Comparison of ENCODE assay signal across 2 cellular contexts in the genomic region with DNA sequence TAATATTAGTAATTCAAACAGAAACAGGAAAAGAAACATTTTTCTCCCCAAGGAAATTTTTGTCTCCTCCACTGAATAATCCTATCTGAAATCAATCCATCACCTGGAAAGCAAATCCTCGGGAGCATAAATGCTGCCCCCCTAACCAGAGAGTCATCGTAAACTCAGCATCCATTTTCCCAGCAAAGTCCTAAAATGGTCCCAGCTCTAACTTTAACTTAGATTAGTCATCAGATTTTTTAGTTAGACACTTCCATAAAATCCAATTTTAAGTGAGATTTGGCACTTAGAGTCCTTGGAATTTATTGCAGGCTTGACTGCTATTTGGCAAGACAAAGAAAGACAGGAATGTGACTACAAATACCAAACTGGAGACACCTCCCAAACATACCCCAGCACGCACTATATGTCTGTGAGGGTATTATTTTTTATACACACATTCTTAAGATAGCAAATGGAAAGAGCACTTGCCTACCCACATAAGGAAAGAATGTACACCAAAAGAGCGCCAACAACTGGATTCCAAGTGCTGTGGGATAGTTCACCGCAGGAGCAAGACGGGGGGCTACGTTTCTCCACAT.
A peak's percentile ranks its signal among the peaks of the same experiment; 100 is the strongest.
TF ChIP-seq lines count a peak whose summit lies in the region.

No MANE protein-coding gene starts in this region.

TF ChIP-seq in SK-N-SH, 30 proteins besides CTCF, POLR2A, EP300 and RAD21:
- TF ChIP-seq, protein P1, sequence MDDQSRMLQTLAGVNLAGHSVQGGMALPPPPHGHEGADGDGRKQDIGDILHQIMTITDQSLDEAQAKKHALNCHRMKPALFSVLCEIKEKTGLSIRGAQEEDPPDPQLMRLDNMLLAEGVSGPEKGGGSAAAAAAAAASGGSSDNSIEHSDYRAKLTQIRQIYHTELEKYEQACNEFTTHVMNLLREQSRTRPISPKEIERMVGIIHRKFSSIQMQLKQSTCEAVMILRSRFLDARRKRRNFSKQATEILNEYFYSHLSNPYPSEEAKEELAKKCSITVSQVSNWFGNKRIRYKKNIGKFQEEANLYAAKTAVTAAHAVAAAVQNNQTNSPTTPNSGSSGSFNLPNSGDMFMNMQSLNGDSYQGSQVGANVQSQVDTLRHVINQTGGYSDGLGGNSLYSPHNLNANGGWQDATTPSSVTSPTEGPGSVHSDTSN (IDR thresholded peaks at IDR 0.05) = peak; percentile 23; the same call in 1 of the 2 replicates
- no peak for TF ChIP-seq FOXJ3 (CRISPR knock-in tag; IDR thresholded peaks at IDR 0.05)
- TF ChIP-seq SMC3 (IDR thresholded peaks at IDR 0.05; ENCODE audit: low read depth, low read length) = no peak
- no peak for TF ChIP-seq TAF1 (IDR thresholded peaks at IDR 0.05; ENCODE audit: borderline replicate concordance, low read depth, low read length)
- no peak for TF ChIP-seq EZH2phosphoT487 (IDR thresholded peaks at IDR 0.05; ENCODE audit: borderline replicate concordance, low read depth)
- TF ChIP-seq, protein P2, sequence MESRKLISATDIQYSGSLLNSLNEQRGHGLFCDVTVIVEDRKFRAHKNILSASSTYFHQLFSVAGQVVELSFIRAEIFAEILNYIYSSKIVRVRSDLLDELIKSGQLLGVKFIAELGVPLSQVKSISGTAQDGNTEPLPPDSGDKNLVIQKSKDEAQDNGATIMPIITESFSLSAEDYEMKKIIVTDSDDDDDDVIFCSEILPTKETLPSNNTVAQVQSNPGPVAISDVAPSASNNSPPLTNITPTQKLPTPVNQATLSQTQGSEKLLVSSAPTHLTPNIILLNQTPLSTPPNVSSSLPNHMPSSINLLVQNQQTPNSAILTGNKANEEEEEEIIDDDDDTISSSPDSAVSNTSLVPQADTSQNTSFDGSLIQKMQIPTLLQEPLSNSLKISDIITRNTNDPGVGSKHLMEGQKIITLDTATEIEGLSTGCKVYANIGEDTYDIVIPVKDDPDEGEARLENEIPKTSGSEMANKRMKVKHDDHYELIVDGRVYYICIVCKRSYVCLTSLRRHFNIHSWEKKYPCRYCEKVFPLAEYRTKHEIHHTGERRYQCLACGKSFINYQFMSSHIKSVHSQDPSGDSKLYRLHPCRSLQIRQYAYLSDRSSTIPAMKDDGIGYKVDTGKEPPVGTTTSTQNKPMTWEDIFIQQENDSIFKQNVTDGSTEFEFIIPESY (IDR thresholded peaks at IDR 0.05; ENCODE audit: borderline replicate concordance, low read depth) = no peak
- TF ChIP-seq GABPA (IDR thresholded peaks at IDR 0.05; ENCODE audit: low read depth) = no peak
TF ChIP-seq in SK-N-SH: peak in this region for 1.

TF ChIP-seq in HepG2, 621 proteins besides CTCF, POLR2A, EP300 and RAD21:
- TF ChIP-seq ZNF160 (CRISPR knock-in tag; IDR thresholded peaks at IDR 0.05) = no peak
- TF ChIP-seq DNMT3B (CRISPR knock-in tag; conservative IDR thresholded peaks at IDR 0.05) = no peak
- TF ChIP-seq MED13 (CRISPR knock-in tag; IDR thresholded peaks at IDR 0.05) = no peak
- TF ChIP-seq FOXA3 (CRISPR knock-in tag; IDR thresholded peaks at IDR 0.05) = no peak
- TF ChIP-seq SAP130 (CRISPR knock-in tag; IDR thresholded peaks at IDR 0.05; ENCODE audit: low read depth) = no peak
- no peak for TF ChIP-seq MTF1 (CRISPR knock-in tag; IDR thresholded peaks at IDR 0.05)
- no peak for TF ChIP-seq NFKB2 (CRISPR knock-in tag; IDR thresholded peaks at IDR 0.05; ENCODE audit: borderline replicate concordance)
- TF ChIP-seq, protein P3, sequence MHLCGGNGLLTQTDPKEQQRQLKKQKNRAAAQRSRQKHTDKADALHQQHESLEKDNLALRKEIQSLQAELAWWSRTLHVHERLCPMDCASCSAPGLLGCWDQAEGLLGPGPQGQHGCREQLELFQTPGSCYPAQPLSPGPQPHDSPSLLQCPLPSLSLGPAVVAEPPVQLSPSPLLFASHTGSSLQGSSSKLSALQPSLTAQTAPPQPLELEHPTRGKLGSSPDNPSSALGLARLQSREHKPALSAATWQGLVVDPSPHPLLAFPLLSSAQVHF (CRISPR knock-in tag; IDR thresholded peaks at IDR 0.05) = no peak
- no peak for TF ChIP-seq KDM4B (CRISPR knock-in tag; IDR thresholded peaks at IDR 0.05)
- TF ChIP-seq, protein P4, sequence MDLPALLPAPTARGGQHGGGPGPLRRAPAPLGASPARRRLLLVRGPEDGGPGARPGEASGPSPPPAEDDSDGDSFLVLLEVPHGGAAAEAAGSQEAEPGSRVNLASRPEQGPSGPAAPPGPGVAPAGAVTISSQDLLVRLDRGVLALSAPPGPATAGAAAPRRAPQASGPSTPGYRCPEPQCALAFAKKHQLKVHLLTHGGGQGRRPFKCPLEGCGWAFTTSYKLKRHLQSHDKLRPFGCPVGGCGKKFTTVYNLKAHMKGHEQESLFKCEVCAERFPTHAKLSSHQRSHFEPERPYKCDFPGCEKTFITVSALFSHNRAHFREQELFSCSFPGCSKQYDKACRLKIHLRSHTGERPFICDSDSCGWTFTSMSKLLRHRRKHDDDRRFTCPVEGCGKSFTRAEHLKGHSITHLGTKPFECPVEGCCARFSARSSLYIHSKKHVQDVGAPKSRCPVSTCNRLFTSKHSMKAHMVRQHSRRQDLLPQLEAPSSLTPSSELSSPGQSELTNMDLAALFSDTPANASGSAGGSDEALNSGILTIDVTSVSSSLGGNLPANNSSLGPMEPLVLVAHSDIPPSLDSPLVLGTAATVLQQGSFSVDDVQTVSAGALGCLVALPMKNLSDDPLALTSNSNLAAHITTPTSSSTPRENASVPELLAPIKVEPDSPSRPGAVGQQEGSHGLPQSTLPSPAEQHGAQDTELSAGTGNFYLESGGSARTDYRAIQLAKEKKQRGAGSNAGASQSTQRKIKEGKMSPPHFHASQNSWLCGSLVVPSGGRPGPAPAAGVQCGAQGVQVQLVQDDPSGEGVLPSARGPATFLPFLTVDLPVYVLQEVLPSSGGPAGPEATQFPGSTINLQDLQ (CRISPR knock-in tag; IDR thresholded peaks at IDR 0.05) = no peak
- TF ChIP-seq ZNF10 (CRISPR knock-in tag; IDR thresholded peaks at IDR 0.05; ENCODE audit: borderline replicate concordance, low read depth) = no peak
- no peak for TF ChIP-seq ZNF557 (CRISPR knock-in tag; IDR thresholded peaks at IDR 0.05)
- no peak for TF ChIP-seq SRF (IDR thresholded peaks at IDR 0.05; ENCODE audit: low read depth, low read length)
- TF ChIP-seq ZNF30 (CRISPR knock-in tag; IDR thresholded peaks at IDR 0.05) = no peak
- no peak for TF ChIP-seq ZNF713 (CRISPR knock-in tag; IDR thresholded peaks at IDR 0.05)
- no peak for TF ChIP-seq SMARCC2 (IDR thresholded peaks at IDR 0.05)
- TF ChIP-seq ZNF747 (CRISPR knock-in tag; IDR thresholded peaks at IDR 0.05; ENCODE audit: borderline replicate concordance) = no peak
- no peak for TF ChIP-seq KDM3A (CRISPR knock-in tag; IDR thresholded peaks at IDR 0.05; ENCODE audit: low read depth)
- no peak for TF ChIP-seq ZSCAN30 (CRISPR knock-in tag; IDR thresholded peaks at IDR 0.05)
- TF ChIP-seq ZNF256 (CRISPR knock-in tag; conservative IDR thresholded peaks at IDR 0.05) = no peak
TF ChIP-seq in HepG2: peak in this region for 0.
